13 cellular contexts compared by ENCODE assay signal in the genomic region with DNA sequence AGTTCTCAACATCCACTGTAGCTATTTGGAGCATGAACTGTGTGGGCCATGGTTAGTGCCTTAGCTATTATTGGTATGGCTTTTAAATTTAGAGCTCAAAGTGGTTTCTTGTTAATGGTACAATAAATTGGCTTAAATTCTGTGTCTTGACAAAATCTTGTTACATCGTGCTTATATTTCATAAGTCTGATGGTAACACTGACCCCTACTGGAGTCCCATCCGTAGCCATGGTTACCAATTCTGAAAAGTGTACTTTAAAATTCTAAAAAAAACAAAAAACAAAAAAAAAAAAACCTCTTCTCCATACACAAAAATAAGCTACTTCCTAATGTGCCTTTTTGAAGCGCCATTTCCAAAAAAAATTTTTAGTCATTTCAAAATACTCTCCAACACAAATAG. TPM values are rescaled to one million over a fixed set of nuclear protein-coding genes. Genes with fewer than 3 reads are reported as not detected.
A peak's percentile ranks its signal among the peaks of the same experiment; 100 is the strongest.
DNase-seq lines count a peak whose midpoint lies in the region; ATAC-seq and TF ChIP-seq lines count a peak whose summit lies in the region.
"Had no signal": no experiment of that assay in that cellular context is flagged by ENCODE, and none has a peak within 500 bp of the region (broad histone marks: within the 10 kb centered on the region; RNA-seq: fewer than 3 reads in every experiment).

No MANE protein-coding gene starts in this region.

- TF ChIP-seq CTCF in AG09309 (IDR thresholded peaks at IDR 0.05; ENCODE audit: control insufficient read depth, insufficient read depth, low read depth, low read length, missing control alignments) (peak; percentile 35), GM12874 (IDR thresholded peaks at IDR 0.05; ENCODE audit: insufficient read depth, low read depth, low read length) (0 out of 2 replicates have a peak, but pooled peaks have one; percentile 9), foreskin fibroblast (IDR thresholded peaks at IDR 0.05; ENCODE audit: low read depth, low read length) (peak; percentile 20)

- no peak for DNase-seq in AG09309 (ENCODE audit: low read depth)
- peak; percentile 54 for DNase-seq in SK-MEL-5 (ENCODE audit: low read depth, low spot score)
- peak in 1 of 2 donors; percentile 63 for DNase-seq in foreskin fibroblast
- no peak for DNase-seq in NCI-H510A (lab: John Stamatoyannopoulos, UW)
- no peak for DNase-seq in UCSD-AML1 (lab: John Stamatoyannopoulos, UW; ENCODE audit: unreplicated experiment)
- no peak for DNase-seq in effector CD8-positive, alpha-beta T cell (lab: John Stamatoyannopoulos, UW)
- DNase-seq: activated naive CD4-positive, alpha-beta T cell; heart left ventricle; NCI-H226; upper lobe of left lung had no signal

- H3K4me3 ChIP-seq in AG09309 (ENCODE audit: control insufficient read depth, low read depth, low read length) (no peak overlapping the region), foreskin fibroblast (ENCODE audit: low read depth in 1 of 2, low read length in 2 of 2) (no peak overlapping the region)
- H3K4me3 ChIP-seq: heart left ventricle, upper lobe of left lung had no signal

- ATAC-seq in GM18873 (IDR thresholded peaks at IDR 0.05; ENCODE audit: low FRiP score, unreplicated experiment) = no peak
- ATAC-seq: heart left ventricle had no signal

- in situ Hi-C loops in SK-MEL-5 (cut with HindIII; ENCODE audit: low pct_unique_long_range_greater_than_20kb, low sequenced_read_pairs) = no loop called here

RNA-seq across cellular contexts. Expression of gene RPP30, which starts 6.4 kb away (rescaled TPM):
- 57.8 and 58.4 TPM in 2 replicates for total RNA-seq in SK-MEL-5 (2014; rRNA removed; shearing (Covaris generic))
- 30.0 and 34.8 TPM in 2 replicates for polyA plus RNA-seq in SK-MEL-5 (2015; cell fraction: cytosol; rRNA removed)
- polyA plus RNA-seq in SK-MEL-5 (2015; cell fraction: nucleus; rRNA removed) = 43.6 and 62.7 TPM in 2 replicates

RNA-seq across cellular contexts. Expression of gene HTR7, which starts 7.6 kb away (rescaled TPM):
- 1.3 and 1.6 TPM in 2 replicates for total RNA-seq in SK-MEL-5 (2014; rRNA removed; shearing (Covaris generic))
- polyA plus RNA-seq in SK-MEL-5 (2015; cell fraction: cytosol; rRNA removed) = 2.0 and 2.8 TPM in 2 replicates
- 0.65 and 0.93 TPM in 2 replicates for polyA plus RNA-seq in SK-MEL-5 (2015; cell fraction: nucleus; rRNA removed)
- total RNA-seq: G401 had no signal

RNA-seq across cellular contexts. Expression of gene ANKRD1, which starts 55.5 kb away (rescaled TPM):
- not detected in 2 replicates for total RNA-seq in SK-MEL-5 (2014; rRNA removed; shearing (Covaris generic))
- polyA plus RNA-seq in SK-MEL-5 (2015; cell fraction: cytosol; rRNA removed) = not detected in 2 replicates
- polyA plus RNA-seq in SK-MEL-5 (2015; cell fraction: nucleus; rRNA removed) = not detected in 2 replicates
